ENCODE assay signal across 8 cellular contexts in genomic region chr6:157669747-157670216, GRCh38.
DNase-seq lines count a peak whose midpoint lies in the region; ATAC-seq, FAIRE-seq and TF ChIP-seq lines count a peak whose summit lies in the region.

No MANE protein-coding gene starts in this region.

- H3K36me3 ChIP-seq in PC-3 (ENCODE audit: low read depth, low read length) = no peaks in the 10 kb centered on the region
- no peaks in the 10 kb centered on the region for H3K36me3 ChIP-seq in mesendoderm (ENCODE audit: control insufficient read depth, insufficient read depth, low read length)
- H3K36me3 ChIP-seq in thymus (ENCODE audit: control insufficient read depth, insufficient read depth) = no peaks in the 10 kb centered on the region

- H3K27me3 ChIP-seq in PC-3 (ENCODE audit: low read length) (no peaks in the 10 kb centered on the region), mesendoderm (ENCODE audit: insufficient read depth, low read length, poor library complexity) (no peaks in the 10 kb centered on the region), thymus (ENCODE audit: control insufficient read depth, insufficient read depth) (no peaks in the 10 kb centered on the region)

- H3K4ac ChIP-seq in mesendoderm (ENCODE audit: low read depth, low read length) = no peak overlapping the region

- CTCF ChIA-PET in PC-3 (lab: Charles Lee) = interaction anchor here (1.2 kb wide), 1 partner anchor 55 kb away, joined by 5 read pairs; no protein-coding TSS in a partner anchor

- H3K79me2 ChIP-seq in PC-3 (ENCODE audit: low read length) (no peaks in the 10 kb centered on the region), mesendoderm (ENCODE audit: control insufficient read depth, insufficient read depth, low read length) (no peaks in the 10 kb centered on the region)

- no peak overlapping the region for H3K9ac ChIP-seq in PC-3 (ENCODE audit: low read length)
- peak overlapping the region; percentile 12 for H3K9ac ChIP-seq in mesendoderm (ENCODE audit: low read length)

- intact Hi-C loops in PC-3 (cut with micrococcal nuclease) = loop anchor here (10.0 kb wide), 1 partner anchor 95 kb away; no protein-coding TSS in a partner anchor

- H4K20me1 ChIP-seq in PC-3 (ENCODE audit: low read length) = no peaks in the 10 kb centered on the region

- no peak overlapping the region for H2BK120ac ChIP-seq in mesendoderm (ENCODE audit: low read depth, low read length)

- POLR2A ChIA-PET in PC-3 (lab: Charles Lee; ENCODE audit: unreplicated experiment) = interaction anchor here (0.6 kb wide), 2 partner anchors 147 to 224 kb away, joined by 4 to 10 read pairs; no protein-coding TSS in a partner anchor

- no peaks in the 10 kb centered on the region for H3K9me2 ChIP-seq in PC-3 (replicated peaks; ENCODE audit: low read length)

- no peak overlapping the region for H3K23ac ChIP-seq in mesendoderm (ENCODE audit: low read length)

- H3K27ac ChIP-seq in PC-3 (ENCODE audit: low read length) = no peak overlapping the region
- H3K27ac ChIP-seq in mesendoderm (ENCODE audit: low read depth, low read length) = no peak overlapping the region
- peak overlapping the region; percentile 53 for H3K27ac ChIP-seq in thymus (ENCODE audit: low read depth)

- H3K56ac ChIP-seq in mesendoderm (ENCODE audit: low read length) = peak overlapping the region; percentile 2

- H3K4me2 ChIP-seq in PC-3 (ENCODE audit: low read length) = peak overlapping the region; percentile 74
- no peak overlapping the region for H3K4me2 ChIP-seq in mesendoderm (ENCODE audit: low read length)

- no peaks in the 10 kb centered on the region for H3K9me3 ChIP-seq in PC-3 (ENCODE audit: low read length)
- H3K9me3 ChIP-seq in thymus (ENCODE audit: control insufficient read depth) = no peaks in the 10 kb centered on the region

- no peaks in the 10 kb centered on the region for H3K79me1 ChIP-seq in mesendoderm (ENCODE audit: low read length)

- no CpG with 5 or more reads among the region's 14 CpGs for WGBS in mesendoderm (ENCODE audit: extremely low coverage, insufficient coverage, low lambda C conversion rate)
- WGBS in thymus = 45% methylated on average over 14 of the region's 14 CpGs

- no peak overlapping the region for H2BK5ac ChIP-seq in mesendoderm (ENCODE audit: low read length)

- no peaks in the 10 kb centered on the region for H3F3A ChIP-seq in PC-3 (ENCODE audit: low read length, unreplicated experiment)

- peaks cover 17% of the 10 kb centered on the region for H3K4me1 ChIP-seq in PC-3 (ENCODE audit: insufficient read depth, low read length)
- peaks cover 5% of the 10 kb centered on the region for H3K4me1 ChIP-seq in mesendoderm (ENCODE audit: control insufficient read depth, low read depth, low read length)
- no peaks in the 10 kb centered on the region for H3K4me1 ChIP-seq in thymus (ENCODE audit: control insufficient read depth, insufficient read depth, low read length)

- H4K8ac ChIP-seq in mesendoderm (ENCODE audit: low read depth, low read length) = no peak overlapping the region

- no peak for TF ChIP-seq CTCF in PC-3 (conservative IDR thresholded peaks at IDR 0.05; ENCODE audit: low read depth, low read length)

- peak overlapping the region; percentile 77 for H2AFZ ChIP-seq in PC-3 (ENCODE audit: low read length)

- no peak overlapping the region for H2AK5ac ChIP-seq in mesendoderm (ENCODE audit: low read length)

- ATAC-seq in PC-3 (peak; percentile 87), GM21619 (IDR thresholded peaks at IDR 0.05; ENCODE audit: unreplicated experiment) (no peak)

- peak; percentile 87 for DNase-seq in EH (ENCODE audit: low read depth)
- peak; percentile 67 for DNase-seq in PC-3
- peak; percentile 74 for DNase-seq in mesendoderm
- no peak for DNase-seq in activated CD4-positive, CD25-positive, alpha-beta regulatory T cell (lab: John Stamatoyannopoulos, UW)
- DNase-seq in glomerular visceral epithelial cell (ENCODE audit: extremely low spot score) = no peak

- H4K5ac ChIP-seq in mesendoderm (ENCODE audit: low read length) = no peak overlapping the region

- H3K4me3 ChIP-seq in PC-3 (ENCODE audit: low read length) = 0 out of 2 replicates have a peak overlapping the region, but pooled peaks have one; percentile 38
- no peak overlapping the region for H3K4me3 ChIP-seq in mesendoderm (ENCODE audit: low read length)
- H3K4me3 ChIP-seq in thymus (ENCODE audit: low read length) = no peak overlapping the region

- FAIRE-seq in endometrium (lab: Jason Lieb, UNC) = peak; percentile 51

- H2BK15ac ChIP-seq in mesendoderm (replicated peaks; ENCODE audit: low read depth) = no peak overlapping the region

- BruUV-seq in PC-3 (replicated peaks; lab: Mats Ljungman, UMichigan) = no TSS peak

- H3K18ac ChIP-seq in mesendoderm (ENCODE audit: low read length) = no peak overlapping the region

Comparison
In these comparisons a context has a peak if more than half of its experiments do, and no peak if none do; other contexts are left out.
1. DNase-seq: peak in EH (single experiment), PC-3 (single experiment) and mesendoderm (single experiment); none in activated CD4-positive, CD25-positive, alpha-beta regulatory T cell (0 of 4) and glomerular visceral epithelial cell (single experiment).